In the genomic region with DNA sequence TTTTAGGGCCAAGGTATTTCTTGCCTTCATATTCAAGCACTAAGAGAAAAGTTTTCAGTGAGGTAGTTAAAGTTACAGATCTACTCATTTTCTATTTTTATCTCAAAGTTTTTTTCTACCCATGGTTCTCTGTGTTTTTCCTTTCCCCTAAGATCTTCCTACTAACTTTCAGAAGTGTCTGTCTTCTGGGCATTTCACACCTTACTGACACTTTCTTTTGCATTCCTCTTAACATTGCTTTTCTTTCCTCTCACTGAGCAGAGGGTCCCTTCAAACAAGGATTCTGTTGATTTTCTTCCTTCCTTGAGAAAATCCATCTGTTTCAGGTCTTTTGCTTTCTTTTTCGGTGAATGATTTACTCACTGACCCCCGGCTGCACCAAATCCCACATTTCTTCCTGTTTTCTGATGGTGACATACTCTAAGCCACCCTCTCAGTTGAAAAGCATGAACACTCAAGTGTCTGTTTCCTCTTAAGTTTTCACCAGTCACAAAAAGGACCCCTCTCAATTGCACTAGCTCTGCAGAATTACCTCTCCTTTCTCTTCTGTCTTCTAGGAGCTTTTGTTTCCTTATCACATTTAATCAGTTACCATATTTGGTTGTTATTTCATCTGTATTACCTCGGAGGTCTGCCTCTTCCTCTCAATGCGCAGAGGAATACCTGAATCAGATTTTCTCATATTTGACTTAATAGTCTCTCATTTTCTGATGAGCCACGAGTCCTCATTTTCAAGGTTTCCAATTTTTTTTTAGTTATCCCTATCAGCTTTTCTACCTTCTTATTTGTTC, we compare ENCODE assay signal across 13 cellular contexts.
DNase-seq lines count a peak whose midpoint lies in the region; ATAC-seq, FAIRE-seq and TF ChIP-seq lines count a peak whose summit lies in the region.
"Had no signal": no experiment of that assay in that cellular context is flagged by ENCODE, and none has a peak within 500 bp of the region (broad histone marks: within the 10 kb centered on the region; RNA-seq: fewer than 3 reads in every experiment).

No MANE protein-coding gene starts in this region.

- H3K4me1 ChIP-seq in hepatocyte (ENCODE audit: insufficient read depth): no peaks in the 10 kb centered on the region
- peaks cover 8% of the 10 kb centered on the region for H3K4me1 ChIP-seq in foreskin keratinocyte

- TF ChIP-seq CTCF in AG09309 (IDR thresholded peaks at IDR 0.05; ENCODE audit: control insufficient read depth, insufficient read depth, low read depth, low read length, missing control alignments): no peak
- no peak for TF ChIP-seq CTCF in NB4 (IDR thresholded peaks at IDR 0.05; ENCODE audit: low read depth, low read length)
- TF ChIP-seq CTCF in hepatocyte (IDR thresholded peaks at IDR 0.05; ENCODE audit: poor library complexity): no peak
- no peak for TF ChIP-seq CTCF in foreskin keratinocyte (conservative IDR thresholded peaks at IDR 0.05)

- DNase-seq in AG09309 (ENCODE audit: low read depth) (no peak), NB4 (ENCODE audit: low read depth) (peak; percentile 6), hepatocyte (ENCODE audit: low spot score) (no peak), HTR-8/SVneo (ENCODE audit: insufficient read length, low spot score) (no peak), foreskin keratinocyte (no peak), AG20443 (ENCODE audit: low spot score) (no peak)
- DNase-seq: activated gamma-delta T cell treated with Interleukin-2 at 50 U/mL for 16 hours, MG63, SHP77 treated with DMSO at 0.1 percent for 48 hours had no signal

- H3K4me3 ChIP-seq in AG09309 (ENCODE audit: control insufficient read depth, low read depth, low read length) (peak overlapping the region; percentile 4), NB4 (ENCODE audit: low read depth, low read length) (no peak overlapping the region), hepatocyte (no peak overlapping the region)
- H3K4me3 ChIP-seq: MG63 had no signal

- TF ChIP-seq POLR2A in NB4 (IDR thresholded peaks at IDR 0.05; ENCODE audit: extremely low read depth, insufficient read length): no peak

- peak overlapping the region; percentile 51 for H2AFZ ChIP-seq in hepatocyte

- no peaks in the 10 kb centered on the region for H3K36me3 ChIP-seq in hepatocyte (replicated peaks; ENCODE audit: insufficient read depth, low read depth)
- H3K36me3 ChIP-seq: MG63 had no signal

- no peaks in the 10 kb centered on the region for H3K9me2 ChIP-seq in hepatocyte (replicated peaks; ENCODE audit: insufficient read depth)

- no peaks in the 10 kb centered on the region for H3K79me2 ChIP-seq in hepatocyte

- peak overlapping the region; percentile 21 for H3K27ac ChIP-seq in hepatocyte
- no peak overlapping the region for H3K27ac ChIP-seq in foreskin keratinocyte

- H3K9me3 ChIP-seq in hepatocyte (ENCODE audit: low read depth): no peaks in the 10 kb centered on the region
- H3K9me3 ChIP-seq: MG63 had no signal

- peak overlapping the region; percentile 64 for H3K4me2 ChIP-seq in hepatocyte

- no peak for FAIRE-seq in HTR-8/SVneo (lab: Jason Lieb, UNC)
- FAIRE-seq: G401.6, H1 had no signal

- no peaks in the 10 kb centered on the region for H4K20me1 ChIP-seq in hepatocyte (ENCODE audit: insufficient read depth, poor library complexity, severe bottlenecking)

- H3K27me3 ChIP-seq in hepatocyte (no peaks in the 10 kb centered on the region), foreskin keratinocyte (no peaks in the 10 kb centered on the region)
- H3K27me3 ChIP-seq: MG63 had no signal

- WGBS in hepatocyte (ENCODE audit: low lambda C conversion rate, missing lambda C conversion rate): 44% methylated on average over 5 of the region's 5 CpGs

- ATAC-seq in GM18907 (IDR thresholded peaks at IDR 0.05; ENCODE audit: unreplicated experiment): peak; percentile 76
- ATAC-seq in foreskin keratinocyte: no peak
- no peak for ATAC-seq in HG03442 (IDR thresholded peaks at IDR 0.05; ENCODE audit: unreplicated experiment)
